In the genomic region with DNA sequence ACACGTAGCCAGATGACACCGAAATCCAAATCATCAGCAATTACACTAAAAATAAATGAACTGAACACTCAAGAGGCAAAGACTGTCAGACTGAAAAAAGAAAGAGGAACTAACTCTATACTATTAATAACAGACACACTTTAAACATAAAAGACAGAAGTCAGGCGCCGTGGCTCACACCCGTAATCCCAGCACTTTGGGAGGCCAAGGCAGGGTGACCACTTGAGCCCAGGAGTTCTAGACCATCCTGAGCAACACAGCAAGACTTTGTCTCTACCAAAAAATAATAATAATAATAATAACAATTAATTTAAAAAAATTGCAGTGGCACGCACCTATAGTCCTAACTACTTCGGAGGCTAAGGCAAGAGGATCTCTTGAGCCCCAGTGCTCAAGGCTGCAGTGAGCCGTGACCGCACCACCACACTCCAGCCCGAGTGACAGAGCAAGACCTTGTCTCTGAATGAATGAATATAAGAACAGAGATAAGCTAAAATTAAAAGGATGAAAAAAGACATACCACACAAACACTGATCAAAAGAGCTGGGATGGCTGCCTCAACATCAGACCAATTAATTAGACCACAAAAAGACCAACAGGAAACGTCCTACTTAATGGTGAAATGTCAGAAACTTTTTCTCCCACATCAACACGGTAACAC, we compare ENCODE assay signal across 8 cellular contexts. TPM values are rescaled to one million over a fixed set of nuclear protein-coding genes. Genes with fewer than 3 reads are reported as not detected.
DNase-seq lines count a peak whose midpoint lies in the region; ATAC-seq, FAIRE-seq and TF ChIP-seq lines count a peak whose summit lies in the region.

No MANE protein-coding gene starts in this region.

- DNase-seq in KBM-7 (peak; percentile 49), germinal center (ENCODE audit: low spot score) (peak; percentile 67), vagina (ENCODE audit: extremely low spot score in 2 of 2) (no peak), H54 (ENCODE audit: insufficient read length, low spot score) (no peak), occipital lobe (lab: John Stamatoyannopoulos, UW) (no peak)

- TF ChIP-seq POLR2A in GM18505 (IDR thresholded peaks at IDR 0.05; ENCODE audit: borderline replicate concordance, extremely low read depth, insufficient read depth, insufficient read length) (peak; percentile 37), vagina (IDR thresholded peaks at IDR 0.05) (no peak), H54 (IDR thresholded peaks at IDR 0.05; ENCODE audit: low read depth, low read length) (no peak)

- peaks cover 52% of the 10 kb centered on the region for H3K4me1 ChIP-seq in vagina

- no peak overlapping the region for H3K27ac ChIP-seq in vagina

- TF ChIP-seq CTCF in vagina (IDR thresholded peaks at IDR 0.05) = no peak

- no peaks in the 10 kb centered on the region for H3K27me3 ChIP-seq in vagina

- in situ Hi-C loops in KBM-7 (cut with MboI; ENCODE audit: low pct_unique_long_range_greater_than_20kb, low sequenced_read_pairs) = no loop called here

- no peaks in the 10 kb centered on the region for H3K9me3 ChIP-seq in vagina

- ATAC-seq in GM18505 (IDR thresholded peaks at IDR 0.05; ENCODE audit: unreplicated experiment) = peak; percentile 66
- ATAC-seq in GM21619 (IDR thresholded peaks at IDR 0.05; ENCODE audit: unreplicated experiment) = peak; percentile 62
- no peak for ATAC-seq in esophagus mucosa

- no peak overlapping the region for H3K4me3 ChIP-seq in vagina

- intact Hi-C loops in vagina (cut with DNase I) = no loop called here

- FAIRE-seq in H54 (lab: Jason Lieb, UNC) = no peak

- peaks cover 0 to 33% of the 10 kb centered on the region in 2 donors for H3K36me3 ChIP-seq in vagina

RNA-seq across cellular contexts. Expression of a gene that starts 29.9 kb away (rescaled TPM):
- total RNA-seq in vagina = 93.1 TPM
- 89.4 TPM for total RNA-seq in esophagus mucosa
- total RNA-seq in occipital lobe = 237 TPM

RNA-seq across cellular contexts. Expression of a gene that starts 46.6 kb away (rescaled TPM):
- total RNA-seq in vagina = 72.2 TPM
- 9.4 TPM for total RNA-seq in esophagus mucosa
- 3.3 TPM for total RNA-seq in occipital lobe

Comparison
In these comparisons a context has a peak if more than half of its experiments do, and no peak if none do; other contexts are left out.
1. DNase-seq: peak in KBM-7 (single experiment) and germinal center (single experiment); none in vagina (0 of 2), H54 (single experiment) and occipital lobe (single experiment).